1 cellular context compared by ENCODE assay signal in the genomic region with DNA sequence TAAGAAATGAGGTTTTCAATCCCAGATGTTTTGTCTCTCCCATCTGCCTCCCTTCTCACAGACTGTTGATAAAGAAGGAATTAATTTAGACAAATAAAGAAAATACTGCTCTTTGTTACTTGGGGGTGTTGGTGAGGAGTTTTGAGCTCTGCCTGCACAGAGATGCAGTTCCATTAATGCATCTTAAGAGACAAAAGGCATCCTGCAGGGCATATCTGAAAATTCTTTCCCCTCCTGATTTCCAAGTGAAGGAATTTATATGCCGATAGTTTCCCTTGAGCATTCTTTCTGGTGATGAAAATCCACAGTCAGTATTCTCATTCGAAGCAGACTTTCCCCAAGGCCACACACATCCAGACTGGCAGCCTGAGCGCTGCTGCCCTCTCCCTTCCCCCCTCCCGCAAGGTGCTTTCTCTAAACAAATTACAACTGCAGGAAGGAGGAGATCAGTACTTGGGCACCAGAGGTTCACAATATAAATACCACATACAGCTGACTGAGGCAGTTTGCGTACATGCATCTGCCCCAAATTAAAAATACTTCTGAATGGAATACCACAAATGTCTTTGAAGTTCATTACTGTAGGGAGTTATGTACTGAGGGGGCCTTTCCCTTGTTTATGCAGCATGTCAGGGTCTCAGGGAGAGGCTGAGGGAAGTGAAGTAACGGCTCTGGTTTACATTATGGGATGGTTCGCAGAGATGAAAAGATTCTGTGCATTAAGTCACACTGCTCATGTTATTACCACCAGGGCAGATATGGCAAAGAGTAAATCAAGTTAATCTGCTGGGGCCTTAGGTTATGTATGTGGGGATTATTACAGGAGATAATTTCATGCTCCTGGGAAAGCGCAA.
TF ChIP-seq lines count a peak whose summit lies in the region.

No MANE protein-coding gene starts in this region.

TF ChIP-seq in SK-N-SH treated with all-trans-retinoic acid at 6 μM for 48 hours, 23 proteins besides CTCF, POLR2A, EP300 and RAD21 (continued from another document):
- TF ChIP-seq, protein P1, sequence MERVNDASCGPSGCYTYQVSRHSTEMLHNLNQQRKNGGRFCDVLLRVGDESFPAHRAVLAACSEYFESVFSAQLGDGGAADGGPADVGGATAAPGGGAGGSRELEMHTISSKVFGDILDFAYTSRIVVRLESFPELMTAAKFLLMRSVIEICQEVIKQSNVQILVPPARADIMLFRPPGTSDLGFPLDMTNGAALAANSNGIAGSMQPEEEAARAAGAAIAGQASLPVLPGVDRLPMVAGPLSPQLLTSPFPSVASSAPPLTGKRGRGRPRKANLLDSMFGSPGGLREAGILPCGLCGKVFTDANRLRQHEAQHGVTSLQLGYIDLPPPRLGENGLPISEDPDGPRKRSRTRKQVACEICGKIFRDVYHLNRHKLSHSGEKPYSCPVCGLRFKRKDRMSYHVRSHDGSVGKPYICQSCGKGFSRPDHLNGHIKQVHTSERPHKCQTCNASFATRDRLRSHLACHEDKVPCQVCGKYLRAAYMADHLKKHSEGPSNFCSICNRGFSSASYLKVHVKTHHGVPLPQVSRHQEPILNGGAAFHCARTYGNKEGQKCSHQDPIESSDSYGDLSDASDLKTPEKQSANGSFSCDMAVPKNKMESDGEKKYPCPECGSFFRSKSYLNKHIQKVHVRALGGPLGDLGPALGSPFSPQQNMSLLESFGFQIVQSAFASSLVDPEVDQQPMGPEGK (CRISPR knock-in tag; IDR thresholded peaks at IDR 0.05; ENCODE audit: borderline replicate concordance): no peak
- no peak for TF ChIP-seq RARB (CRISPR knock-in tag; IDR thresholded peaks at IDR 0.05)
- no peak for TF ChIP-seq ARNTL (CRISPR knock-in tag; IDR thresholded peaks at IDR 0.05; ENCODE audit: borderline replicate concordance, low read depth)
- no peak for TF ChIP-seq ZFP3 (CRISPR knock-in tag; IDR thresholded peaks at IDR 0.05)
- no peak for TF ChIP-seq GLIS3 (CRISPR knock-in tag; IDR thresholded peaks at IDR 0.05)
- no peak for TF ChIP-seq CSDC2 (CRISPR knock-in tag; IDR thresholded peaks at IDR 0.05)
- no peak for TF ChIP-seq ESRRG (CRISPR knock-in tag; IDR thresholded peaks at IDR 0.05)
- no peak for TF ChIP-seq ZNF565 (CRISPR knock-in tag; conservative IDR thresholded peaks at IDR 0.05; ENCODE audit: low read depth)
- TF ChIP-seq PPARA (CRISPR knock-in tag; IDR thresholded peaks at IDR 0.05; ENCODE audit: borderline replicate concordance): no peak
- TF ChIP-seq SNAI2 (CRISPR knock-in tag; IDR thresholded peaks at IDR 0.05): no peak
- no peak for TF ChIP-seq ISL1 (CRISPR knock-in tag; IDR thresholded peaks at IDR 0.05)
- no peak for TF ChIP-seq TOX (CRISPR knock-in tag; IDR thresholded peaks at IDR 0.05; ENCODE audit: borderline replicate concordance)
